Comparison of ENCODE assay signal across 16 cellular contexts in genomic region chr4:77040856-77041576, GRCh38. TPM values are rescaled to one million over a fixed set of nuclear protein-coding genes. Genes with fewer than 3 reads are reported as not detected.
DNase-seq lines count a peak whose midpoint lies in the region; ATAC-seq and TF ChIP-seq lines count a peak whose summit lies in the region.
"Had no signal": no experiment of that assay in that cellular context is flagged by ENCODE, and none has a peak within 500 bp of the region (broad histone marks: within the 10 kb centered on the region; RNA-seq: fewer than 3 reads in every experiment).

No MANE protein-coding gene starts in this region.

- H3K36me3 Mint-ChIP-seq in HFFc6 (ENCODE audit: low read depth) = peaks cover 65% of the 10 kb centered on the region
- peaks cover 48% of the 10 kb centered on the region for H3K36me3 Mint-ChIP-seq in dendritic cell treated with granulocyte-macrophage colony-stimulating factor and Interleukin-4, amounts not matched to agents 40 ng/mL and 50 ng/mL, for 4 days (ENCODE audit: low read depth)

- H3K27ac ChIP-seq in neutrophil = peak overlapping the region; percentile 65
- H3K27ac ChIP-seq: BLaER1, vagina had no signal

- peaks cover 6% of the 10 kb centered on the region for H3K36me3 ChIP-seq in neutrophil
- H3K36me3 ChIP-seq: vagina had no signal

- TF ChIP-seq CTCF in HFFc6 (IDR thresholded peaks at IDR 0.05) (no peak), neutrophil (IDR thresholded peaks at IDR 0.05) (no peak)

- H3K4me1 ChIP-seq in neutrophil (ENCODE audit: control insufficient read depth in 1 of 2, insufficient read depth in 1 of 2, low read depth in 1 of 2, low read length in 1 of 2) = peaks cover 4 to 9% of the 10 kb centered on the region in 2 experiments
- H3K4me1 ChIP-seq: BLaER1, vagina had no signal

- no peaks in the 10 kb centered on the region for H3K9me3 ChIP-seq in neutrophil
- H3K9me3 ChIP-seq: BLaER1, vagina had no signal

- peaks cover 88% of the 10 kb centered on the region for H3K4me1 Mint-ChIP-seq in HFFc6 (ENCODE audit: low read depth)
- peaks cover 29% of the 10 kb centered on the region for H3K4me1 Mint-ChIP-seq in dendritic cell treated with granulocyte-macrophage colony-stimulating factor and Interleukin-4, amounts not matched to agents 40 ng/mL and 50 ng/mL, for 4 days (ENCODE audit: low read depth)

- H3K27ac Mint-ChIP-seq in HFFc6 = peak overlapping the region; percentile 76
- peak overlapping the region; percentile 56 for H3K27ac Mint-ChIP-seq in dendritic cell treated with granulocyte-macrophage colony-stimulating factor and Interleukin-4, amounts not matched to agents 40 ng/mL and 50 ng/mL, for 4 days
- H3K27ac Mint-ChIP-seq: activated T-helper 1 cell treated with anti-CD3 and anti-CD28 coated beads, Interleukin-12 subunit alpha, Interleukin-12 subunit beta, Interleukin-2, Interleukin-4 antibody, amounts not matched to agents 30 ng/mL and 10 ng/mL and 1 ng/mL, durations not matched to agents 14 hours and 24 hours and 36 hours; stimulated activated effector memory CD8-positive, alpha-beta T cell treated with anti-CD3 and anti-CD28 coated beads, Interleukin-12 subunit alpha, Interleukin-12 subunit beta, amount 100 ng/mL, for 72 hours; T-helper 1 cell treated with Interleukin-12 subunit alpha and Interleukin-12 subunit beta and Interleukin-4 antibody, amounts not matched to agents 30 μg/mL and 1 μg/mL, for 36 hours had no signal

- intact Hi-C loops in dendritic cell treated with granulocyte-macrophage colony-stimulating factor and Interleukin-4, amounts not matched to agents 40 ng/mL and 50 ng/mL, for 4 days (cut with micrococcal nuclease) = loop anchor here (5.0 kb wide), 2 partner anchors 34 to 89 kb away; no protein-coding TSS in a partner anchor

- no peaks in the 10 kb centered on the region for H3K27me3 ChIP-seq in neutrophil
- H3K27me3 ChIP-seq: BLaER1, vagina had no signal

- H3K27me3 Mint-ChIP-seq in HFFc6 (ENCODE audit: insufficient read depth) = peaks cover 7% of the 10 kb centered on the region
- H3K27me3 Mint-ChIP-seq in dendritic cell treated with granulocyte-macrophage colony-stimulating factor and Interleukin-4, amounts not matched to agents 40 ng/mL and 50 ng/mL, for 4 days = no peaks in the 10 kb centered on the region

- no peak overlapping the region for H3K4me3 ChIP-seq in neutrophil (ENCODE audit: low read depth in 1 of 2, low read length in 1 of 2)
- H3K4me3 ChIP-seq: BLaER1, vagina had no signal

- ATAC-seq in HG02884 (IDR thresholded peaks at IDR 0.05; ENCODE audit: unreplicated experiment) = no peak
- no peak for ATAC-seq in HG02642 (IDR thresholded peaks at IDR 0.05; ENCODE audit: poor library complexity, unreplicated experiment)
- ATAC-seq: stimulated activated effector memory CD8-positive, alpha-beta T cell treated with anti-CD3 and anti-CD28 coated beads, Interleukin-12 subunit alpha, Interleukin-12 subunit beta, amount 100 ng/mL, for 72 hours had no signal

- H3K4me3 Mint-ChIP-seq in HFFc6 = peak overlapping the region; percentile 38; the same call in 1 of the 2 replicates
- H3K4me3 Mint-ChIP-seq in dendritic cell treated with granulocyte-macrophage colony-stimulating factor and Interleukin-4, amounts not matched to agents 40 ng/mL and 50 ng/mL, for 4 days = no peak overlapping the region
- H3K4me3 Mint-ChIP-seq: activated T-helper 1 cell treated with anti-CD3 and anti-CD28 coated beads, Interleukin-12 subunit alpha, Interleukin-12 subunit beta, Interleukin-2, Interleukin-4 antibody, amounts not matched to agents 30 ng/mL and 10 ng/mL and 1 ng/mL, durations not matched to agents 14 hours and 24 hours and 36 hours; stimulated activated effector memory CD8-positive, alpha-beta T cell treated with anti-CD3 and anti-CD28 coated beads, Interleukin-12 subunit alpha, Interleukin-12 subunit beta, amount 100 ng/mL, for 72 hours; T-helper 1 cell treated with Interleukin-12 subunit alpha and Interleukin-12 subunit beta and Interleukin-4 antibody, amounts not matched to agents 30 μg/mL and 1 μg/mL, for 36 hours had no signal

- H3K9me3 Mint-ChIP-seq in HFFc6 = no peaks in the 10 kb centered on the region
- no peaks in the 10 kb centered on the region for H3K9me3 Mint-ChIP-seq in dendritic cell treated with granulocyte-macrophage colony-stimulating factor and Interleukin-4, amounts not matched to agents 40 ng/mL and 50 ng/mL, for 4 days
- H3K9me3 Mint-ChIP-seq: activated T-helper 1 cell treated with anti-CD3 and anti-CD28 coated beads, Interleukin-12 subunit alpha, Interleukin-12 subunit beta, Interleukin-2, Interleukin-4 antibody, amounts not matched to agents 30 ng/mL and 10 ng/mL and 1 ng/mL, durations not matched to agents 14 hours and 24 hours and 36 hours; stimulated activated effector memory CD8-positive, alpha-beta T cell treated with anti-CD3 and anti-CD28 coated beads, Interleukin-12 subunit alpha, Interleukin-12 subunit beta, amount 100 ng/mL, for 72 hours; T-helper 1 cell treated with Interleukin-12 subunit alpha and Interleukin-12 subunit beta and Interleukin-4 antibody, amounts not matched to agents 30 μg/mL and 1 μg/mL, for 36 hours had no signal

- DNase-seq in HFFc6 (no peak), NOMO-1 treated with dmso at 0.1 percent for 144 hours (lab: John Stamatoyannopoulos, UW; ENCODE audit: unreplicated experiment) (peak; percentile 29), NCI-H128 (lab: John Stamatoyannopoulos, UW; ENCODE audit: unreplicated experiment) (no peak), C1 segment of cervical spinal cord (lab: John Stamatoyannopoulos, UW) (no peak)
- DNase-seq: activated CD4-positive, alpha-beta T cell treated with anti-CD3 and anti-CD28 coated beads, Interleukin-2, amount 50 U/mL, for 48 hours; NCI-H2171 treated with DMSO at 0.1 percent for 48 hours; stimulated activated CD4-positive, alpha-beta T cell treated with anti-CD3 and anti-CD28 coated beads, Interleukin-4, amount 100 ng/mL, for 24 hours had no signal

RNA-seq across cellular contexts. Expression of gene CCNI, which starts 34.8 kb away (rescaled TPM):
- 100 to 1,000 TPM; 132 to 210 (median 179) TPM for total RNA-seq in HFFc6 (2021; fragmentation: NEBNext Ultra II Directional; extraction: Animal tissue kit (Norgen Biotek cat#: 25700))
